16 cellular contexts compared by ENCODE assay signal in genomic region chr12:119088917-119089667, GRCh38.
"Had no signal": no experiment of that assay in that cellular context is flagged by ENCODE, and none has a peak within 500 bp of the region (broad histone marks: within the 10 kb centered on the region; RNA-seq: fewer than 3 reads in every experiment).

No MANE protein-coding gene starts in this region.

- H3K4me1 Mint-ChIP-seq: activated CD8-positive, alpha-beta memory T cell treated with anti-CD3 and anti-CD28 coated beads, Interleukin-2, amount 10 ng/mL, durations not matched to agents 7 days and 5 days; activated naive CD8-positive, alpha-beta T cell treated with anti-CD3 and anti-CD28 coated beads for 36 hours; stimulated activated naive CD8-positive, alpha-beta T cell treated with anti-CD3 and anti-CD28 coated beads, Interleukin-15, amount 100 ng/mL, for 72 hours had no signal

- H3K4me3 ChIP-seq: hepatocyte had no signal

- H3K36me3 ChIP-seq: brain microvascular endothelial cell had no signal

- H3K36me3 Mint-ChIP-seq: activated CD8-positive, alpha-beta memory T cell treated with anti-CD3 and anti-CD28 coated beads, Interleukin-2, amount 10 ng/mL, durations not matched to agents 7 days and 5 days; activated naive CD8-positive, alpha-beta T cell treated with anti-CD3 and anti-CD28 coated beads for 36 hours had no signal

- DNase-seq: activated CD4-positive, alpha-beta T cell treated with anti-CD3 and anti-CD28 coated beads for 1 hour; activated CD4-positive, alpha-beta T cell treated with anti-CD3 and anti-CD28 coated beads, Interleukin-2, amount 50 U/mL, for 48 hours; activated CD8-positive, alpha-beta memory T cell treated with anti-CD3 and anti-CD28 coated beads, Interleukin-2, amount 10 ng/mL, durations not matched to agents 7 days and 5 days; activated effector memory CD4-positive, alpha-beta T cell treated with Interleukin-2 at 50 U/mL for 16 hours; activated naive CD8-positive, alpha-beta T cell treated with anti-CD3 and anti-CD28 coated beads for 36 hours; activated T-cell treated with anti-CD3 and anti-CD28 coated beads, Interleukin-2, amount 50 U/mL, for 24 hours; brain microvascular endothelial cell; cerebellar nuclear complex; left ventricle myocardium superior; stimulated activated CD4-positive, alpha-beta T cell treated with anti-CD3 and anti-CD28 coated beads, Interleukin-4, amount 100 ng/mL, for 4 hours; stimulated activated naive CD8-positive, alpha-beta T cell treated with anti-CD3 and anti-CD28 coated beads, Interleukin-15, amount 100 ng/mL, for 72 hours; T-helper 9 cell had no signal

- H3K27me3 ChIP-seq: brain microvascular endothelial cell had no signal

- H3K27ac ChIP-seq: brain microvascular endothelial cell, hepatocyte, parathyroid adenoma had no signal

- H3K9me3 Mint-ChIP-seq: activated naive CD8-positive, alpha-beta T cell treated with anti-CD3 and anti-CD28 coated beads for 36 hours; activated T-cell treated with anti-CD3 and anti-CD28 coated beads, Interleukin-2, amount 50 U/mL, for 24 hours; dendritic cell treated with granulocyte-macrophage colony-stimulating factor and Interleukin-4, amounts not matched to agents 40 ng/mL and 50 ng/mL, for 4 days; neural crest cell had no signal

- H3K27me3 Mint-ChIP-seq: activated CD8-positive, alpha-beta memory T cell treated with anti-CD3 and anti-CD28 coated beads, Interleukin-2, amount 10 ng/mL, durations not matched to agents 7 days and 5 days; dendritic cell treated with granulocyte-macrophage colony-stimulating factor and Interleukin-4, amounts not matched to agents 40 ng/mL and 50 ng/mL, for 4 days had no signal

- H3K4me3 Mint-ChIP-seq: activated CD8-positive, alpha-beta memory T cell treated with anti-CD3 and anti-CD28 coated beads, Interleukin-2, amount 10 ng/mL, durations not matched to agents 7 days and 5 days; activated naive CD8-positive, alpha-beta T cell treated with anti-CD3 and anti-CD28 coated beads for 36 hours; activated T-cell treated with anti-CD3 and anti-CD28 coated beads, Interleukin-2, amount 50 U/mL, for 24 hours; dendritic cell treated with granulocyte-macrophage colony-stimulating factor and Interleukin-4, amounts not matched to agents 40 ng/mL and 50 ng/mL, for 4 days; neural crest cell; stimulated activated naive CD8-positive, alpha-beta T cell treated with anti-CD3 and anti-CD28 coated beads, Interleukin-15, amount 100 ng/mL, for 72 hours had no signal

- H3K4me1 ChIP-seq: parathyroid adenoma had no signal

- H3K27ac Mint-ChIP-seq: activated CD8-positive, alpha-beta memory T cell treated with anti-CD3 and anti-CD28 coated beads, Interleukin-2, amount 10 ng/mL, durations not matched to agents 7 days and 5 days; activated naive CD8-positive, alpha-beta T cell treated with anti-CD3 and anti-CD28 coated beads for 36 hours; activated T-cell treated with anti-CD3 and anti-CD28 coated beads, Interleukin-2, amount 50 U/mL, for 24 hours; dendritic cell treated with granulocyte-macrophage colony-stimulating factor and Interleukin-4, amounts not matched to agents 40 ng/mL and 50 ng/mL, for 4 days; stimulated activated naive CD8-positive, alpha-beta T cell treated with anti-CD3 and anti-CD28 coated beads, Interleukin-15, amount 100 ng/mL, for 72 hours had no signal
